Comparison of ENCODE assay signal across 10 cellular contexts in genomic region chr9:70081120-70081495, GRCh38. TPM values are rescaled to one million over a fixed set of nuclear protein-coding genes. Genes with fewer than 3 reads are reported as not detected.
DNase-seq lines count a peak whose midpoint lies in the region; ATAC-seq and TF ChIP-seq lines count a peak whose summit lies in the region.
"Had no signal": no experiment of that assay in that cellular context is flagged by ENCODE, and none has a peak within 500 bp of the region (broad histone marks: within the 10 kb centered on the region; RNA-seq: fewer than 3 reads in every experiment).

No MANE protein-coding gene starts in this region.

- DNase-seq in GM23248: peak; percentile 44
- DNase-seq in SK-N-DZ (ENCODE audit: low spot score): peak; percentile 86
- DNase-seq in foreskin fibroblast: peak; percentile 86 to 88
- DNase-seq in skeletal muscle cell (ENCODE audit: low read depth): peak; percentile 44
- DNase-seq in T-helper 2 cell: no peak
- DNase-seq: cerebellar nuclear complex had no signal

- H3K79me2 ChIP-seq in GM23248 (ENCODE audit: insufficient read depth): no peaks in the 10 kb centered on the region

- no peak overlapping the region for H3K4me2 ChIP-seq in GM23248 (ENCODE audit: unreplicated experiment)

- H3K9me3 ChIP-seq in GM23248 (ENCODE audit: low read depth): no peaks in the 10 kb centered on the region

- no peak overlapping the region for H2AFZ ChIP-seq in GM23248

- H3K27me3 ChIP-seq in GM23248 (replicated peaks; ENCODE audit: insufficient read depth): peaks cover 21% of the 10 kb centered on the region; the same call in 1 of the 2 replicates

- WGBS in GM23248 (ENCODE audit: low coverage in 1 of 2, low lambda C conversion rate in 2 of 2, missing lambda C conversion rate in 2 of 2), 2 experiments: 0 to 3% methylated on average over 1 of the region's 1 CpG

- H3F3A ChIP-seq in GM23248 (ENCODE audit: insufficient read depth): no peaks in the 10 kb centered on the region

- no peak for TF ChIP-seq CTCF in foreskin fibroblast (IDR thresholded peaks at IDR 0.05; ENCODE audit: low read depth, low read length)

- no peak overlapping the region for H3K9ac ChIP-seq in GM23248

- ATAC-seq in GM18907 (IDR thresholded peaks at IDR 0.05; ENCODE audit: unreplicated experiment) (no peak), HG02642 (IDR thresholded peaks at IDR 0.05; ENCODE audit: poor library complexity, unreplicated experiment) (no peak), HG02884 (IDR thresholded peaks at IDR 0.05; ENCODE audit: unreplicated experiment) (no peak)

- in situ Hi-C loops in GM23248 (cut with MboI): no loop called here

- H3K4me3 ChIP-seq in GM23248 (no peak overlapping the region), foreskin fibroblast (ENCODE audit: low read depth in 1 of 2, low read length in 2 of 2) (no peak overlapping the region), skeletal muscle cell (ENCODE audit: low read depth, low read length) (no peak overlapping the region)

- H3K27ac ChIP-seq in GM23248: no peak overlapping the region

- no peaks in the 10 kb centered on the region for H3K36me3 ChIP-seq in GM23248 (ENCODE audit: low read depth)

- peaks cover 6% of the 10 kb centered on the region; the same call in 1 of the 2 replicates for H3K4me1 ChIP-seq in GM23248 (ENCODE audit: insufficient read depth)

- H4K20me1 ChIP-seq in GM23248 (ENCODE audit: insufficient read depth): no peaks in the 10 kb centered on the region

- no peaks in the 10 kb centered on the region for H3K9me2 ChIP-seq in GM23248 (ENCODE audit: insufficient read depth)

RNA-seq across cellular contexts. Expression of gene MAMDC2, which starts 37.5 kb away (rescaled TPM):
- total RNA-seq in GM23248 (2014; rRNA removed; shearing (Covaris generic)): not detected in 2 replicates
- polyA plus RNA-seq in GM23248 (2016; fragmentation: Nextera tagmentation; extraction: Ambion mirVana): 0.45 and 0.53 TPM in 2 replicates
- 1.4 and 1.9 TPM in 2 replicates for polyA plus RNA-seq in SK-N-DZ (2014; cell fraction: cytosol; rRNA removed)
- polyA plus RNA-seq in SK-N-DZ (2014; cell fraction: nucleus; rRNA removed): 1.6 and 2.5 TPM in 2 replicates
- total RNA-seq: activated CD8-positive, alpha-beta memory T cell treated with anti-CD3 and anti-CD28 coated beads for 36 hours had no signal

Comparison
In these comparisons a context has a peak if more than half of its experiments do, and no peak if none do; other contexts are left out.
1. DNase-seq: peak in GM23248 (single experiment), SK-N-DZ (single experiment), foreskin fibroblast (2 of 2) and skeletal muscle cell (single experiment); none in T-helper 2 cell (0 of 5).